In genomic region chr16:3793161-3793576, GRCh38 we compare ENCODE assay signal across 13 cellular contexts.
DNase-seq lines count a peak whose midpoint lies in the region; TF ChIP-seq lines count a peak whose summit lies in the region.
"Had no signal": no experiment of that assay in that cellular context is flagged by ENCODE, and none has a peak within 500 bp of the region (broad histone marks: within the 10 kb centered on the region; RNA-seq: fewer than 3 reads in every experiment).

No MANE protein-coding gene starts in this region.

- H3K4me3 ChIP-seq in fibroblast of lung (replicated peaks in 1 of 4; ENCODE audit: control extremely low read depth in 1 of 4, insufficient read depth in 1 of 4, low read depth in 3 of 4, low read length in 4 of 4) (no peak overlapping the region), mesenchymal stem cell (ENCODE audit: insufficient read depth in 1 of 2, low read depth in 1 of 2, low read length in 2 of 2) (no peak overlapping the region), Karpas-422 (ENCODE audit: low read length) (no peak overlapping the region)
- H3K4me3 ChIP-seq: skin epidermis had no signal

- DNase-seq in astrocyte of the hippocampus (ENCODE audit: low read depth, low spot score), result peak; percentile 21
- peak; percentile 24 to 57 for DNase-seq in fibroblast of lung (ENCODE audit: low read depth in 2 of 2)
- DNase-seq in mesenchymal stem cell, result no peak
- DNase-seq in type B pancreatic cell (ENCODE audit: extremely low spot score, unreplicated experiment), result no peak
- no peak for DNase-seq in NCI-H1048 (lab: John Stamatoyannopoulos, UW)
- DNase-seq in Karpas-422, result no peak
- no peak for DNase-seq in mesenteric fat pad (ENCODE audit: low spot score)
- DNase-seq: activated T-cell treated with anti-CD3 and anti-CD28 coated beads, Interleukin-2, amount 50 U/mL, for 1 hour; foreskin fibroblast; SHP77 treated with DMSO at 0.1 percent for 48 hours had no signal

- peaks cover 12% of the 10 kb centered on the region for H3K36me3 Mint-ChIP-seq in type B pancreatic cell

- H3K79me2 ChIP-seq in fibroblast of lung (ENCODE audit: control insufficient read depth, insufficient read depth, low read length) (peaks cover 65% of the 10 kb centered on the region), Karpas-422 (ENCODE audit: low read length) (peaks cover 93% of the 10 kb centered on the region)

- peaks cover 25% of the 10 kb centered on the region for H3K4me1 Mint-ChIP-seq in type B pancreatic cell (ENCODE audit: unreplicated experiment)

- no peak overlapping the region for H4K8ac ChIP-seq in mesenchymal stem cell (ENCODE audit: low read length)

- H3K9me3 Mint-ChIP-seq in type B pancreatic cell, result no peaks in the 10 kb centered on the region
- H3K9me3 Mint-ChIP-seq: mesothelial cell of epicardium had no signal

- H3K9me2 ChIP-seq in Karpas-422 (replicated peaks; ENCODE audit: insufficient read depth, low read length), result no peaks in the 10 kb centered on the region

- no peak overlapping the region for H3K23ac ChIP-seq in mesenchymal stem cell (ENCODE audit: low read length in 2 of 2)

- no peak overlapping the region for H3K4me2 ChIP-seq in fibroblast of lung (ENCODE audit: extremely low read depth, insufficient read depth, low read length)
- H3K4me2 ChIP-seq in mesenchymal stem cell (ENCODE audit: low read length, poor library complexity, severe bottlenecking), result no peak overlapping the region
- no peak overlapping the region for H3K4me2 ChIP-seq in Karpas-422 (ENCODE audit: low read depth, low read length, poor library complexity, severe bottlenecking)

- no peak overlapping the region for H2AK5ac ChIP-seq in mesenchymal stem cell (ENCODE audit: low read length, severe bottlenecking)

- H2AFZ ChIP-seq in fibroblast of lung (ENCODE audit: low read length) (no peak overlapping the region), mesenchymal stem cell (ENCODE audit: low read depth, low read length) (no peak overlapping the region), Karpas-422 (ENCODE audit: low read length) (no peak overlapping the region)

- H3K27me3 ChIP-seq in fibroblast of lung (ENCODE audit: control insufficient read depth, insufficient read depth, low read length) (no peaks in the 10 kb centered on the region), mesenchymal stem cell (ENCODE audit: control insufficient read depth in 1 of 2, insufficient read depth in 1 of 2, low read length in 2 of 2) (no peaks in the 10 kb centered on the region), Karpas-422 (ENCODE audit: low read length) (no peaks in the 10 kb centered on the region)

- no peak overlapping the region for H3K4ac ChIP-seq in mesenchymal stem cell (ENCODE audit: low read depth in 1 of 2, low read length in 2 of 2)

- no peak overlapping the region for H4K91ac ChIP-seq in mesenchymal stem cell (ENCODE audit: low read length)

- 92% methylated on average over 15 of the region's 16 CpGs for WGBS in mesenchymal stem cell

- TF ChIP-seq CTCF in fibroblast of lung (conservative IDR thresholded peaks at IDR 0.05 in 1 of 2, IDR thresholded peaks at IDR 0.05 in 1 of 2; ENCODE audit: low read depth in 1 of 2, low read length in 2 of 2), result peak; percentile 12 to 24
- no peak for TF ChIP-seq CTCF in type B pancreatic cell (conservative IDR thresholded peaks at IDR 0.05)

- H2BK120ac ChIP-seq in mesenchymal stem cell (ENCODE audit: low read depth, low read length), result no peak overlapping the region

- H3K9ac ChIP-seq in fibroblast of lung (ENCODE audit: insufficient read depth, low read length) (no peak overlapping the region), mesenchymal stem cell (ENCODE audit: low read length) (peak overlapping the region; percentile 59), Karpas-422 (ENCODE audit: low read length) (no peak overlapping the region)

- H3K4me1 ChIP-seq in fibroblast of lung (ENCODE audit: control insufficient read depth, extremely low read depth, insufficient read depth, low read length) (peaks cover 2% of the 10 kb centered on the region), mesenchymal stem cell (ENCODE audit: control insufficient read depth, insufficient read depth, low read depth, low read length) (peaks cover 7% of the 10 kb centered on the region), Karpas-422 (ENCODE audit: low read length) (peaks cover 16% of the 10 kb centered on the region)

- H2BK5ac ChIP-seq in mesenchymal stem cell (ENCODE audit: low read depth, low read length, poor library complexity, severe bottlenecking), result no peak overlapping the region

- no peaks in the 10 kb centered on the region for H3K27me3 Mint-ChIP-seq in type B pancreatic cell

- no peak overlapping the region for H3K18ac ChIP-seq in mesenchymal stem cell (ENCODE audit: low read depth in 1 of 2, low read length in 2 of 2)

- H3K36me3 ChIP-seq in fibroblast of lung (ENCODE audit: control insufficient read depth, insufficient read depth, low read length) (peaks cover 11% of the 10 kb centered on the region), mesenchymal stem cell (ENCODE audit: control insufficient read depth in 1 of 2, insufficient read depth in 2 of 2, low read depth in 1 of 2, low read length in 2 of 2) (peaks cover 27 to 43% of the 10 kb centered on the region in 2 experiments), Karpas-422 (ENCODE audit: insufficient read depth, low read length) (peaks cover 7% of the 10 kb centered on the region; the same call in 1 of the 2 replicates)

- H2BK15ac ChIP-seq in mesenchymal stem cell (ENCODE audit: low read depth, poor library complexity, severe bottlenecking), result no peak overlapping the region

- no peak overlapping the region for H3K14ac ChIP-seq in mesenchymal stem cell (ENCODE audit: low read length in 2 of 2)

- peak overlapping the region; percentile 19 for H3K27ac Mint-ChIP-seq in type B pancreatic cell

- H3K9me3 ChIP-seq in fibroblast of lung (ENCODE audit: control insufficient read depth, insufficient read depth, low read depth, low read length) (no peaks in the 10 kb centered on the region), mesenchymal stem cell (ENCODE audit: control insufficient read depth, low read length) (no peaks in the 10 kb centered on the region), Karpas-422 (ENCODE audit: low read length) (no peaks in the 10 kb centered on the region)

- no peak overlapping the region for H3K4me3 Mint-ChIP-seq in type B pancreatic cell
- H3K4me3 Mint-ChIP-seq: mesothelial cell of epicardium had no signal

- H3K79me1 ChIP-seq in mesenchymal stem cell (replicated peaks; ENCODE audit: low read length, poor library complexity, severe bottlenecking), result peaks cover 41% of the 10 kb centered on the region

- H2BK12ac ChIP-seq in mesenchymal stem cell (ENCODE audit: low read length in 2 of 2), result no peak overlapping the region

- H4K20me1 ChIP-seq in fibroblast of lung (ENCODE audit: control insufficient read depth, extremely low read depth, insufficient read depth, low read length) (peaks cover 4% of the 10 kb centered on the region), Karpas-422 (ENCODE audit: insufficient read depth, low read depth, low read length) (no peaks in the 10 kb centered on the region; the same call in 1 of the 2 replicates)

- H3K27ac ChIP-seq in fibroblast of lung (ENCODE audit: insufficient read depth, low read length) (no peak overlapping the region), mesenchymal stem cell (ENCODE audit: low read length, poor library complexity, severe bottlenecking) (no peak overlapping the region), Karpas-422 (ENCODE audit: low read length) (no peak overlapping the region)
- H3K27ac ChIP-seq: VCaP had no signal

Comparison
In these comparisons a context has a peak if more than half of its experiments do, and no peak if none do; other contexts are left out.
1. DNase-seq: peak in astrocyte of the hippocampus (single experiment) and fibroblast of lung (2 of 2); none in mesenchymal stem cell (single experiment), type B pancreatic cell (single experiment), NCI-H1048 (single experiment), Karpas-422 (single experiment) and mesenteric fat pad (single experiment).